Comparison of ENCODE assay signal across 1 cellular context in the genomic region with DNA sequence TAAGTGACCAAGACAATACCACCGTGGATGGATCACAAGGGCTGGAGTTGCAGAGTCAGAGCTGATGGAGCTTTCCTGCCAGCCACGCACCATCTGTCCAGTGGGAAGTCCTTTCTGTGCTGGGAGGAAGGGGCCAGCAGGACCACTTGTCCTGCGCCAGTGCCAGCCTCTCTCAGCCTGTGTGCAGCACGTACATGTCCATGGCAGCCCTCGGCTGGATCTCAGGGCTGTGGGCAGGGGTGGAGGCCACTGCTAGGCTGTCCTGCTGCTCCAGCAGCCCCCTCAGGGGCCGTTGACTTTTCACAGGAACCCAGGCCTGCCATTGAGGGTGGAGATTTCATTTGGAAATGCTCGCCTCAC.
TF ChIP-seq lines count a peak whose summit lies in the region.

No MANE protein-coding gene starts in this region.

TF ChIP-seq in HepG2, 621 proteins besides CTCF, POLR2A, EP300 and RAD21:
- TF ChIP-seq TEAD3 (CRISPR knock-in tag; optimal IDR thresholded peaks at IDR 0.05; ENCODE audit: borderline replicate concordance): no peak
- no peak for TF ChIP-seq EZH2 (conservative IDR thresholded peaks at IDR 0.05; ENCODE audit: low read depth, low read length)
- TF ChIP-seq ZKSCAN1 (IDR thresholded peaks at IDR 0.05; ENCODE audit: low read length): no peak
- TF ChIP-seq KDM6A (CRISPR knock-in tag; IDR thresholded peaks at IDR 0.05; ENCODE audit: low read depth): no peak
- TF ChIP-seq, protein P1, sequence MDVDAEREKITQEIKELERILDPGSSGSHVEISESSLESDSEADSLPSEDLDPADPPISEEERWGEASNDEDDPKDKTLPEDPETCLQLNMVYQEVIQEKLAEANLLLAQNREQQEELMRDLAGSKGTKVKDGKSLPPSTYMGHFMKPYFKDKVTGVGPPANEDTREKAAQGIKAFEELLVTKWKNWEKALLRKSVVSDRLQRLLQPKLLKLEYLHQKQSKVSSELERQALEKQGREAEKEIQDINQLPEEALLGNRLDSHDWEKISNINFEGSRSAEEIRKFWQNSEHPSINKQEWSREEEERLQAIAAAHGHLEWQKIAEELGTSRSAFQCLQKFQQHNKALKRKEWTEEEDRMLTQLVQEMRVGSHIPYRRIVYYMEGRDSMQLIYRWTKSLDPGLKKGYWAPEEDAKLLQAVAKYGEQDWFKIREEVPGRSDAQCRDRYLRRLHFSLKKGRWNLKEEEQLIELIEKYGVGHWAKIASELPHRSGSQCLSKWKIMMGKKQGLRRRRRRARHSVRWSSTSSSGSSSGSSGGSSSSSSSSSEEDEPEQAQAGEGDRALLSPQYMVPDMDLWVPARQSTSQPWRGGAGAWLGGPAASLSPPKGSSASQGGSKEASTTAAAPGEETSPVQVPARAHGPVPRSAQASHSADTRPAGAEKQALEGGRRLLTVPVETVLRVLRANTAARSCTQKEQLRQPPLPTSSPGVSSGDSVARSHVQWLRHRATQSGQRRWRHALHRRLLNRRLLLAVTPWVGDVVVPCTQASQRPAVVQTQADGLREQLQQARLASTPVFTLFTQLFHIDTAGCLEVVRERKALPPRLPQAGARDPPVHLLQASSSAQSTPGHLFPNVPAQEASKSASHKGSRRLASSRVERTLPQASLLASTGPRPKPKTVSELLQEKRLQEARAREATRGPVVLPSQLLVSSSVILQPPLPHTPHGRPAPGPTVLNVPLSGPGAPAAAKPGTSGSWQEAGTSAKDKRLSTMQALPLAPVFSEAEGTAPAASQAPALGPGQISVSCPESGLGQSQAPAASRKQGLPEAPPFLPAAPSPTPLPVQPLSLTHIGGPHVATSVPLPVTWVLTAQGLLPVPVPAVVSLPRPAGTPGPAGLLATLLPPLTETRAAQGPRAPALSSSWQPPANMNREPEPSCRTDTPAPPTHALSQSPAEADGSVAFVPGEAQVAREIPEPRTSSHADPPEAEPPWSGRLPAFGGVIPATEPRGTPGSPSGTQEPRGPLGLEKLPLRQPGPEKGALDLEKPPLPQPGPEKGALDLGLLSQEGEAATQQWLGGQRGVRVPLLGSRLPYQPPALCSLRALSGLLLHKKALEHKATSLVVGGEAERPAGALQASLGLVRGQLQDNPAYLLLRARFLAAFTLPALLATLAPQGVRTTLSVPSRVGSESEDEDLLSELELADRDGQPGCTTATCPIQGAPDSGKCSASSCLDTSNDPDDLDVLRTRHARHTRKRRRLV (CRISPR knock-in tag; IDR thresholded peaks at IDR 0.05): no peak
- TF ChIP-seq, protein P2, sequence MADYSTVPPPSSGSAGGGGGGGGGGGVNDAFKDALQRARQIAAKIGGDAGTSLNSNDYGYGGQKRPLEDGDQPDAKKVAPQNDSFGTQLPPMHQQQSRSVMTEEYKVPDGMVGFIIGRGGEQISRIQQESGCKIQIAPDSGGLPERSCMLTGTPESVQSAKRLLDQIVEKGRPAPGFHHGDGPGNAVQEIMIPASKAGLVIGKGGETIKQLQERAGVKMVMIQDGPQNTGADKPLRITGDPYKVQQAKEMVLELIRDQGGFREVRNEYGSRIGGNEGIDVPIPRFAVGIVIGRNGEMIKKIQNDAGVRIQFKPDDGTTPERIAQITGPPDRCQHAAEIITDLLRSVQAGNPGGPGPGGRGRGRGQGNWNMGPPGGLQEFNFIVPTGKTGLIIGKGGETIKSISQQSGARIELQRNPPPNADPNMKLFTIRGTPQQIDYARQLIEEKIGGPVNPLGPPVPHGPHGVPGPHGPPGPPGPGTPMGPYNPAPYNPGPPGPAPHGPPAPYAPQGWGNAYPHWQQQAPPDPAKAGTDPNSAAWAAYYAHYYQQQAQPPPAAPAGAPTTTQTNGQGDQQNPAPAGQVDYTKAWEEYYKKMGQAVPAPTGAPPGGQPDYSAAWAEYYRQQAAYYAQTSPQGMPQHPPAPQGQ (CRISPR knock-in tag; IDR thresholded peaks at IDR 0.05; ENCODE audit: borderline replicate concordance): no peak
- TF ChIP-seq, protein P3, sequence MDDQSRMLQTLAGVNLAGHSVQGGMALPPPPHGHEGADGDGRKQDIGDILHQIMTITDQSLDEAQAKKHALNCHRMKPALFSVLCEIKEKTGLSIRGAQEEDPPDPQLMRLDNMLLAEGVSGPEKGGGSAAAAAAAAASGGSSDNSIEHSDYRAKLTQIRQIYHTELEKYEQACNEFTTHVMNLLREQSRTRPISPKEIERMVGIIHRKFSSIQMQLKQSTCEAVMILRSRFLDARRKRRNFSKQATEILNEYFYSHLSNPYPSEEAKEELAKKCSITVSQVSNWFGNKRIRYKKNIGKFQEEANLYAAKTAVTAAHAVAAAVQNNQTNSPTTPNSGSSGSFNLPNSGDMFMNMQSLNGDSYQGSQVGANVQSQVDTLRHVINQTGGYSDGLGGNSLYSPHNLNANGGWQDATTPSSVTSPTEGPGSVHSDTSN (CRISPR knock-in tag; IDR thresholded peaks at IDR 0.05; ENCODE audit: borderline replicate concordance): no peak
- TF ChIP-seq, protein P4, sequence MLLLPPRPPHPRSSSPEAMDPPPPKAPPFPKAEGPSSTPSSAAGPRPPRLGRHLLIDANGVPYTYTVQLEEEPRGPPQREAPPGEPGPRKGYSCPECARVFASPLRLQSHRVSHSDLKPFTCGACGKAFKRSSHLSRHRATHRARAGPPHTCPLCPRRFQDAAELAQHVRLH (CRISPR knock-in tag; IDR thresholded peaks at IDR 0.05; ENCODE audit: borderline replicate concordance, low read depth): no peak
- TF ChIP-seq ZNF510 (CRISPR knock-in tag; IDR thresholded peaks at IDR 0.05; ENCODE audit: low read depth): no peak
- TF ChIP-seq CEBPB (IDR thresholded peaks at IDR 0.05; ENCODE audit: borderline replicate concordance, low read depth, low read length): no peak
- TF ChIP-seq ATF7-NPFF (CRISPR knock-in tag; IDR thresholded peaks at IDR 0.05; ENCODE audit: low read depth): no peak
- TF ChIP-seq, protein P5, sequence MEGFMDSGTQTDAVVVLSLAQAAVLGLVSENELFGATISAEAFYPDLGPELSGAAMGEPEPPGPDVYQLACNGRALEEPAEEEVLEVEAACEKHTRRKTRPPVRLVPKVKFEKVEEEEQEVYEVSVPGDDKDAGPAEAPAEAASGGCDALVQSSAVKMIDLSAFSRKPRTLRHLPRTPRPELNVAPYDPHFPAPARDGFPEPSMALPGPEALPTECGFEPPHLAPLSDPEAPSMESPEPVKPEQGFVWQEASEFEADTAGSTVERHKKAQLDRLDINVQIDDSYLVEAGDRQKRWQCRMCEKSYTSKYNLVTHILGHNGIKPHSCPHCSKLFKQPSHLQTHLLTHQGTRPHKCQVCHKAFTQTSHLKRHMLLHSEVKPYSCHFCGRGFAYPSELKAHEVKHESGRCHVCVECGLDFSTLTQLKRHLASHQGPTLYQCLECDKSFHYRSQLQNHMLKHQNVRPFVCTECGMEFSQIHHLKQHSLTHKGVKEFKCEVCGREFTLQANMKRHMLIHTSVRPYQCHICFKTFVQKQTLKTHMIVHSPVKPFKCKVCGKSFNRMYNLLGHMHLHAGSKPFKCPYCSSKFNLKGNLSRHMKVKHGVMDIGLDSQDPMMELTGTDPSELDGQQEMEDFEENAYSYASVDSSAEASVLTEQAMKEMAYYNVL (CRISPR knock-in tag; IDR thresholded peaks at IDR 0.05; ENCODE audit: borderline replicate concordance): no peak
- no peak for TF ChIP-seq ZNF12 (CRISPR knock-in tag; IDR thresholded peaks at IDR 0.05)
